ENCODE assay signal across 7 cellular contexts in the genomic region with DNA sequence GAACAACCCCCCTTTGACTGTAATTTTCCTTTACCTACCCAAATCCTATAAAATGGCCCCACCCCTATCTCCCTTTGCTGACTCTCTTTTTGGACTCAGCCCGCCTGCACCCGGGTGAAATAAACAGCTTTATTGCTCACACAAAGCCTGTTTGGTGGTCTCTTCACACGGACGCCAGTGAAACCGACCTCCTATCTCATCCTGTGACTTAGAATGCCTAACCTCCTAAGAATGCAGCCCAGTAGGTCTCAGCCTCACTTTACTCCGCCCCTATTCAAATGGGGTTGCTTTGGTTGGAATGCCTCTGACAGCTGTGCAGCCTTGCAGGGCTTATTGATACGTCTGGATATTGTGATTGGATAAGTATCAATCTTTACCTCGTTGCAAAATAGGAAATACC.
DNase-seq lines count a peak whose midpoint lies in the region; TF ChIP-seq lines count a peak whose summit lies in the region.
"Not testable (repeated sequence)": the region's sequence is repeated elsewhere in the genome, so short reads cannot be mapped to it uniquely, and the experiment has no call there.

No MANE protein-coding gene starts in this region.

- H3K4me3 ChIP-seq in cardiac fibroblast (replicated peaks in 1 of 2; ENCODE audit: low read depth in 2 of 2, low read length in 2 of 2); cardiac muscle cell: not testable (repeated sequence)

- not testable (repeated sequence) for H3K27me3 ChIP-seq in cardiac muscle cell

- H3K9me3 Mint-ChIP-seq in nephron progenitor cell = peaks cover 11% of the 10 kb centered on the region

- peak; percentile 71 for DNase-seq in ELR (ENCODE audit: low read depth)
- peak; percentile 31 to 33 for DNase-seq in cardiac fibroblast (ENCODE audit: low read depth in 2 of 2)
- DNase-seq in cardiac muscle cell (ENCODE audit: low read depth in 1 of 2, low spot score in 1 of 2) = peak; percentile 42 to 69
- peak; percentile 70 for DNase-seq in iPS-NIHi7 (ENCODE audit: extremely low spot score)
- DNase-seq in nephron progenitor cell = peak; percentile 47

- not testable (repeated sequence) for H3K36me3 Mint-ChIP-seq in nephron progenitor cell (ENCODE audit: low read depth)

- TF ChIP-seq RAD21 in Ishikawa (IDR thresholded peaks at IDR 0.05; ENCODE audit: low read depth) = not testable (repeated sequence)

- H3K36me3 ChIP-seq in cardiac muscle cell = not testable (repeated sequence)

- TF ChIP-seq CTCF in VCaP (conservative IDR thresholded peaks at IDR 0.05); cardiac fibroblast (IDR thresholded peaks at IDR 0.05; ENCODE audit: low read depth, low read length); cardiac muscle cell (IDR thresholded peaks at IDR 0.05; ENCODE audit: low read depth, low read length); nephron progenitor cell (IDR thresholded peaks at IDR 0.05): not testable (repeated sequence)

- peak overlapping the region; percentile 70 for H3K4me3 Mint-ChIP-seq in nephron progenitor cell

- peak overlapping the region; percentile 40; the same call in 1 of the 2 replicates for H3K27ac ChIP-seq in VCaP
- H3K27ac ChIP-seq in cardiac muscle cell = peak overlapping the region; percentile 76

- peak overlapping the region; percentile 98 for H3K27ac Mint-ChIP-seq in nephron progenitor cell

- H3K4me1 ChIP-seq in cardiac muscle cell (ENCODE audit: low read depth) = not testable (repeated sequence)

- H3K27me3 Mint-ChIP-seq in nephron progenitor cell (ENCODE audit: low read depth, poor library complexity) = not testable (repeated sequence)

- not testable (repeated sequence) for TF ChIP-seq EP300 in Ishikawa (IDR thresholded peaks at IDR 0.05; ENCODE audit: borderline replicate concordance)

- not testable (repeated sequence) for H3K9me3 ChIP-seq in cardiac muscle cell (ENCODE audit: low read depth)

- not testable (repeated sequence) for H3K4me1 Mint-ChIP-seq in nephron progenitor cell

TF ChIP-seq in Ishikawa, 13 proteins besides CTCF, POLR2A, EP300 and RAD21:
- TF ChIP-seq TEAD4 (IDR thresholded peaks at IDR 0.05) = peak; percentile 56
